Comparison of ENCODE assay signal across 1 cellular context in the genomic region with DNA sequence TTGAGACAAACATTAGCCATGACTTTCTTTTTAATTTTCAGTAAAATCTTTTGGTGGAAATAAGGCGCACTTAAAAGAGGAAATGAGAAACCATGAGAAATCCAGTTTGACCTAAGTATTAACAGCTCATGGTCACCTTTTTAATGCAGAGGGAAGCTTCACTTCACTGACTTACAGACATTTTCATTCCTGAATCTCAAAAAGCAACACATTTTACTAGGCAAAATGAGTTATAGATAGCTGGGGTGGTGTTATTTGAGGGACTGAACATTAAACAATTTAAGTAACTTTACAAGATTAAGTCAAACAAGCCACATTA.
TF ChIP-seq lines count a peak whose summit lies in the region.

No MANE protein-coding gene starts in this region.

TF ChIP-seq in IMR-90, 13 proteins besides CTCF, POLR2A, EP300 and RAD21 (continued from another document):
- TF ChIP-seq RFX5 (IDR thresholded peaks at IDR 0.05; ENCODE audit: low read depth, low read length) (no peak), CEBPB (IDR thresholded peaks at IDR 0.05; ENCODE audit: low read depth, low read length) (no peak), FOS (IDR thresholded peaks at IDR 0.05; ENCODE audit: low read depth, low read length) (no peak), NFE2L2 (IDR thresholded peaks at IDR 0.05; ENCODE audit: low read depth, low read length) (no peak), BHLHE40 (IDR thresholded peaks at IDR 0.05; ENCODE audit: low read depth, low read length) (no peak), MAZ (IDR thresholded peaks at IDR 0.05; ENCODE audit: borderline replicate concordance, low read depth, low read length) (no peak), MXI1 (IDR thresholded peaks at IDR 0.05; ENCODE audit: borderline replicate concordance, low read depth, low read length) (no peak), SMC3 (IDR thresholded peaks at IDR 0.05; ENCODE audit: low read depth, low read length) (no peak), RCOR1 (IDR thresholded peaks at IDR 0.05; ENCODE audit: insufficient replicate concordance, low read length) (no peak)
- TF ChIP-seq, protein P1, sequence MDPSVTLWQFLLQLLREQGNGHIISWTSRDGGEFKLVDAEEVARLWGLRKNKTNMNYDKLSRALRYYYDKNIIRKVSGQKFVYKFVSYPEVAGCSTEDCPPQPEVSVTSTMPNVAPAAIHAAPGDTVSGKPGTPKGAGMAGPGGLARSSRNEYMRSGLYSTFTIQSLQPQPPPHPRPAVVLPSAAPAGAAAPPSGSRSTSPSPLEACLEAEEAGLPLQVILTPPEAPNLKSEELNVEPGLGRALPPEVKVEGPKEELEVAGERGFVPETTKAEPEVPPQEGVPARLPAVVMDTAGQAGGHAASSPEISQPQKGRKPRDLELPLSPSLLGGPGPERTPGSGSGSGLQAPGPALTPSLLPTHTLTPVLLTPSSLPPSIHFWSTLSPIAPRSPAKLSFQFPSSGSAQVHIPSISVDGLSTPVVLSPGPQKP (IDR thresholded peaks at IDR 0.05; ENCODE audit: borderline replicate concordance, low read depth, low read length), result no peak
- TF ChIP-seq, protein P2, sequence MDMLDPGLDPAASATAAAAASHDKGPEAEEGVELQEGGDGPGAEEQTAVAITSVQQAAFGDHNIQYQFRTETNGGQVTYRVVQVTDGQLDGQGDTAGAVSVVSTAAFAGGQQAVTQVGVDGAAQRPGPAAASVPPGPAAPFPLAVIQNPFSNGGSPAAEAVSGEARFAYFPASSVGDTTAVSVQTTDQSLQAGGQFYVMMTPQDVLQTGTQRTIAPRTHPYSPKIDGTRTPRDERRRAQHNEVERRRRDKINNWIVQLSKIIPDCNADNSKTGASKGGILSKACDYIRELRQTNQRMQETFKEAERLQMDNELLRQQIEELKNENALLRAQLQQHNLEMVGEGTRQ (IDR thresholded peaks at IDR 0.05; ENCODE audit: low read depth, low read length), result no peak
